In genomic region chr10:13100349-13101294, GRCh38 we compare ENCODE assay signal across 8 cellular contexts. TPM values are rescaled to one million over a fixed set of nuclear protein-coding genes. Genes with fewer than 3 reads are reported as not detected.
DNase-seq lines count a peak whose midpoint lies in the region; ATAC-seq lines count a peak whose summit lies in the region.

No MANE protein-coding gene starts in this region.

- H3K36me3 Mint-ChIP-seq in CD8-positive, alpha-beta memory T cell, result peaks cover 0 to 36% (median 3%) of the 10 kb centered on the region in 3 donors
- no peaks in the 10 kb centered on the region for H3K36me3 Mint-ChIP-seq in memory B cell

- no peaks in the 10 kb centered on the region for H3K9me3 Mint-ChIP-seq in CD8-positive, alpha-beta memory T cell
- no peaks in the 10 kb centered on the region for H3K9me3 Mint-ChIP-seq in memory B cell

- H3K27ac ChIP-seq in CD8-positive, alpha-beta memory T cell (ENCODE audit: low read depth, low read length), result peak overlapping the region; percentile 89
- peak overlapping the region; percentile 94 for H3K27ac ChIP-seq in effector memory CD4-positive, alpha-beta T cell (ENCODE audit: insufficient read depth, low read length, poor library complexity, severe bottlenecking)

- POLR2A ChIA-PET in CD8-positive, alpha-beta memory T cell (lab: Charles Lee), result interaction anchor here (0.6 to 1.4 kb wide), 5 partner anchors 7 to 613 kb away, joined by 3 to 12 read pairs (median 4); partner anchors contain the start of gene PHYH

- no peaks in the 10 kb centered on the region for H3K36me3 ChIP-seq in CD8-positive, alpha-beta memory T cell (ENCODE audit: insufficient read depth, low read length)
- H3K36me3 ChIP-seq in effector memory CD4-positive, alpha-beta T cell (ENCODE audit: control insufficient read depth, insufficient read depth, low read length), result no peaks in the 10 kb centered on the region

- DNase-seq in CD8-positive, alpha-beta memory T cell, result peak in 2 of 5 donors; percentile 27 to 50
- DNase-seq in UCSD-AML1 (lab: John Stamatoyannopoulos, UW; ENCODE audit: unreplicated experiment) (peak; percentile 42), memory B cell (ENCODE audit: low spot score in 2 of 2) (peak; percentile 10 to 26), superior temporal gyrus (ENCODE audit: extremely low spot score) (peak; percentile 58), islet precursor cell (no peak)
- peak in 2 of 3 donors; percentile 3 to 9 for DNase-seq in effector memory CD4-positive, alpha-beta T cell

- no peaks in the 10 kb centered on the region for H3K27me3 ChIP-seq in CD8-positive, alpha-beta memory T cell (ENCODE audit: insufficient read depth, low read length, poor library complexity, severe bottlenecking)
- no peaks in the 10 kb centered on the region for H3K27me3 ChIP-seq in effector memory CD4-positive, alpha-beta T cell (replicated peaks; ENCODE audit: control insufficient read depth, insufficient read depth, low read length, poor library complexity, severe bottlenecking)

- H3K27ac Mint-ChIP-seq in CD8-positive, alpha-beta memory T cell, result peak overlapping the region; percentile 92 to 98 (median 96)
- H3K27ac Mint-ChIP-seq in memory B cell, result peak overlapping the region; percentile 91

- peak overlapping the region; percentile 86 to 97 (median 91) for H3K4me3 Mint-ChIP-seq in CD8-positive, alpha-beta memory T cell
- H3K4me3 Mint-ChIP-seq in memory B cell, result peak overlapping the region; percentile 78

- no peaks in the 10 kb centered on the region for H3K27me3 Mint-ChIP-seq in CD8-positive, alpha-beta memory T cell
- no peaks in the 10 kb centered on the region for H3K27me3 Mint-ChIP-seq in memory B cell

- peaks cover 47 to 64% (median 61%) of the 10 kb centered on the region in 3 donors for H3K4me1 Mint-ChIP-seq in CD8-positive, alpha-beta memory T cell
- peaks cover 18% of the 10 kb centered on the region for H3K4me1 Mint-ChIP-seq in memory B cell

- peaks cover 39% of the 10 kb centered on the region for H3K4me1 ChIP-seq in CD8-positive, alpha-beta memory T cell (ENCODE audit: insufficient read depth, low read length)
- H3K4me1 ChIP-seq in effector memory CD4-positive, alpha-beta T cell (ENCODE audit: control insufficient read depth, insufficient read depth, low read length, poor library complexity, severe bottlenecking), result peaks cover 25% of the 10 kb centered on the region

- ATAC-seq in GM19395 (IDR thresholded peaks at IDR 0.05; ENCODE audit: unreplicated experiment) (peak; percentile 33), HG03432 (IDR thresholded peaks at IDR 0.05; ENCODE audit: unreplicated experiment) (peak; percentile 37), memory B cell (ENCODE audit: low read depth) (peak; percentile 20)

- no peaks in the 10 kb centered on the region for H3K9me3 ChIP-seq in CD8-positive, alpha-beta memory T cell (ENCODE audit: low read length)
- H3K9me3 ChIP-seq in effector memory CD4-positive, alpha-beta T cell (ENCODE audit: control insufficient read depth, low read length), result no peaks in the 10 kb centered on the region

- CTCF ChIA-PET in CD8-positive, alpha-beta memory T cell (lab: Charles Lee), result interaction anchor here (0.9 to 2.4 kb wide), 7 partner anchors 9 to 340 kb away, joined by 3 to 27 read pairs (median 4); partner anchors contain the start of gene MCM10

- peak overlapping the region; percentile 63 for H3K4me3 ChIP-seq in CD8-positive, alpha-beta memory T cell (ENCODE audit: low read length)
- H3K4me3 ChIP-seq in effector memory CD4-positive, alpha-beta T cell (ENCODE audit: insufficient read depth, low read depth, low read length, poor library complexity, severe bottlenecking), result peak overlapping the region; percentile 67

RNA-seq across cellular contexts. Expression of gene OPTN, which starts 0.7 kb away (rescaled TPM):
- total RNA-seq in CD8-positive, alpha-beta memory T cell, result 10 to 100 TPM; 53.4 to 55.3 TPM
- polyA plus RNA-seq in CD8-positive, alpha-beta memory T cell, result 96.9 TPM
